Comparison of ENCODE assay signal across 19 cellular contexts in the genomic region with DNA sequence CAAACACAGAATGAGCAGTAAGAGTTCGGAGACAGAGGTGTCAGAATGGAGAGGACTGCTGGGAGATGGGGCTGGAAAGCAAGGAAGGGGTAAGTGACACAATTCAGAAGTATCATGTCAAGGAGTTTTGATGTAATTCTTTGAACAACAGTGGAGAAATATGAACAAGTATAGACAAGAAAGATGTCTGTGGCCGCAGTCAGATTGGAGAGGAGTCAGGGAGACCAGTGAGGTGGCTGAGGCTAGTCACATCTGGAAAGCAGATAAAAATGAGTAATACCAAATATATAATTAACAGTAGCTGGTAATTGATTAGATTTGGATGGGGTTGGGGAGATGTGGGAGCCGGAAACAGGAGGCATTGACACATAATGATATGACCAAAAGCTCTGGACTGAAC.
DNase-seq lines count a peak whose midpoint lies in the region; TF ChIP-seq lines count a peak whose summit lies in the region.
"Had no signal": no experiment of that assay in that cellular context is flagged by ENCODE, and none has a peak within 500 bp of the region (broad histone marks: within the 10 kb centered on the region; RNA-seq: fewer than 3 reads in every experiment).

No MANE protein-coding gene starts in this region.

- no peak overlapping the region for H4K8ac ChIP-seq in neuronal stem cell (ENCODE audit: low read depth, low read length)

- H3K79me1 ChIP-seq in neuronal stem cell (ENCODE audit: low read depth, low read length) = peaks cover 1% of the 10 kb centered on the region

- no peak overlapping the region for H3K23ac ChIP-seq in neuronal stem cell (ENCODE audit: low read depth, low read length, poor library complexity)

- H3K36me3 Mint-ChIP-seq in MCF 10A (ENCODE audit: insufficient read depth, unreplicated experiment) = no peaks in the 10 kb centered on the region
- H3K36me3 Mint-ChIP-seq: IgD-negative memory B cell had no signal

- WGBS in neuronal stem cell (ENCODE audit: extremely low coverage in 2 of 2, insufficient read length in 2 of 2, insufficient replicate concordance in 1 of 2), 2 donors = no CpG with 5 or more reads among the region's 3 CpGs

- H3K36me3 ChIP-seq in breast epithelium (no peaks in the 10 kb centered on the region), neuronal stem cell (replicated peaks in 1 of 2; ENCODE audit: control insufficient read depth in 2 of 2, insufficient read depth in 2 of 2, low read length in 2 of 2) (no peaks in the 10 kb centered on the region)

- no peaks in the 10 kb centered on the region for H3K27me3 Mint-ChIP-seq in MCF 10A (ENCODE audit: insufficient read depth, unreplicated experiment)
- H3K27me3 Mint-ChIP-seq: CD4-positive, alpha-beta T cell; IgD-negative memory B cell had no signal

- no peaks in the 10 kb centered on the region for H3K9me3 Mint-ChIP-seq in MCF 10A (ENCODE audit: unreplicated experiment)
- H3K9me3 Mint-ChIP-seq: CD4-positive, alpha-beta T cell; IgD-negative memory B cell had no signal

- H3K27ac ChIP-seq in breast epithelium = no peak overlapping the region
- H3K27ac ChIP-seq in epithelial cell of prostate = peak overlapping the region; percentile 40
- H3K27ac ChIP-seq in neuronal stem cell (replicated peaks; ENCODE audit: low read length) = no peak overlapping the region
- H3K27ac ChIP-seq: 22Rv1, A549, C4-2B had no signal

- peak overlapping the region; percentile 19 for H2BK5ac ChIP-seq in neuronal stem cell (ENCODE audit: low read length)

- peak; percentile 14 for DNase-seq in MCF 10A (ENCODE audit: unreplicated experiment)
- DNase-seq in breast epithelium (ENCODE audit: low spot score in 2 of 2) = no peak
- DNase-seq in epithelial cell of prostate (ENCODE audit: low read depth, low spot score) = peak; percentile 34
- DNase-seq in neuronal stem cell (ENCODE audit: low spot score) = no peak
- no peak for DNase-seq in erythroblast (lab: John Stamatoyannopoulos, UW)
- DNase-seq in hepatic stellate cell (ENCODE audit: low spot score) = no peak
- DNase-seq in dermis blood vessel endothelial cell = no peak
- DNase-seq: AML-193; Caco-2; CD4-positive, alpha-beta T cell; DMS153; DMS79 treated with DMSO at 0.1 percent for 48 hours; GF-D8; GOT3; H7 had no signal

- H2AK5ac ChIP-seq in neuronal stem cell (ENCODE audit: low read depth, low read length) = no peak overlapping the region

- BruUV-seq in MCF 10A (replicated peaks; lab: Mats Ljungman, UMichigan) = no TSS peak

- H3K4ac ChIP-seq in neuronal stem cell (ENCODE audit: low read length) = no peak overlapping the region

- TF ChIP-seq CTCF in MCF 10A (IDR thresholded peaks at IDR 0.05; ENCODE audit: unreplicated experiment) (no peak), breast epithelium (IDR thresholded peaks at IDR 0.05) (no peak)

- no peak overlapping the region for H3K4me2 ChIP-seq in neuronal stem cell (ENCODE audit: insufficient read depth, low read length, poor library complexity, severe bottlenecking)
- H3K4me2 ChIP-seq: A549 had no signal

- no peak overlapping the region for H2BK15ac ChIP-seq in neuronal stem cell (ENCODE audit: low read length)

- no peak overlapping the region for H3K14ac ChIP-seq in neuronal stem cell (ENCODE audit: low read length)

- H3K27ac Mint-ChIP-seq in MCF 10A (ENCODE audit: low read depth, unreplicated experiment) = no peak overlapping the region
- H3K27ac Mint-ChIP-seq: CD4-positive, alpha-beta T cell; IgD-negative memory B cell had no signal

- TF ChIP-seq POLR2A in breast epithelium (IDR thresholded peaks at IDR 0.05) (no peak), erythroblast (IDR thresholded peaks at IDR 0.05; ENCODE audit: low read length) (no peak)

- H3K4me1 ChIP-seq in breast epithelium (no peaks in the 10 kb centered on the region), neuronal stem cell (ENCODE audit: control insufficient read depth in 2 of 2, insufficient read depth in 1 of 2, low read depth in 1 of 2, low read length in 2 of 2) (no peaks in the 10 kb centered on the region)
- H3K4me1 ChIP-seq: A549, Caco-2 had no signal

- no peak overlapping the region for H2BK12ac ChIP-seq in neuronal stem cell (ENCODE audit: low read length)

- H3K9ac ChIP-seq in neuronal stem cell (ENCODE audit: low read depth, low read length, poor library complexity) = no peak overlapping the region

- no peak overlapping the region for H2AFZ ChIP-seq in neuronal stem cell (ENCODE audit: low read length)

- CTCF ChIA-PET in MCF 10A (lab: Yijun Ruan, JAX) = no interaction called here

- no peak overlapping the region for H3K18ac ChIP-seq in neuronal stem cell (ENCODE audit: low read length)

- H3K4me3 ChIP-seq in breast epithelium (no peak overlapping the region), neuronal stem cell (ENCODE audit: low read length in 2 of 2) (no peak overlapping the region)
- H3K4me3 ChIP-seq: A549 had no signal

- POLR2A ChIA-PET in MCF 10A (lab: Yijun Ruan, JAX) = no interaction called here

- peaks cover 16% of the 10 kb centered on the region for H3K4me1 Mint-ChIP-seq in MCF 10A (ENCODE audit: insufficient read depth, unreplicated experiment)
- H3K4me1 Mint-ChIP-seq: IgD-negative memory B cell had no signal

- no peaks in the 10 kb centered on the region for H3K27me3 ChIP-seq in breast epithelium
- H3K27me3 ChIP-seq in neuronal stem cell (ENCODE audit: control insufficient read depth in 3 of 3, insufficient read depth in 3 of 3, low read depth in 1 of 3, low read length in 3 of 3) = no peaks in the 10 kb centered on the region

- no peak overlapping the region for H4K91ac ChIP-seq in neuronal stem cell (ENCODE audit: low read depth, low read length, poor library complexity)

- no peak overlapping the region for H3K4me3 Mint-ChIP-seq in MCF 10A (ENCODE audit: unreplicated experiment)
- H3K4me3 Mint-ChIP-seq: CD4-positive, alpha-beta T cell; IgD-negative memory B cell had no signal

- intact Hi-C loops in MCF 10A (cut with micrococcal nuclease) (no loop called here), breast epithelium (cut with DNase I; ENCODE audit: low total_unique reads) (no loop called here)

- H2BK120ac ChIP-seq in neuronal stem cell (ENCODE audit: low read depth, low read length) = no peak overlapping the region

- no peaks in the 10 kb centered on the region for H3K9me3 ChIP-seq in breast epithelium
- H3K9me3 ChIP-seq in neuronal stem cell (replicated peaks in 1 of 2; ENCODE audit: control insufficient read depth in 2 of 2, insufficient read depth in 1 of 2, low read depth in 1 of 2, low read length in 2 of 2) = no peaks in the 10 kb centered on the region
- H3K9me3 ChIP-seq: A549, Caco-2 had no signal

Comparison
In these comparisons a context has a peak if more than half of its experiments do, and no peak if none do; other contexts are left out.
1. DNase-seq: peak in MCF 10A (single experiment) and epithelial cell of prostate (single experiment); none in breast epithelium (0 of 2), neuronal stem cell (single experiment), erythroblast (0 of 2), hepatic stellate cell (single experiment) and dermis blood vessel endothelial cell (single experiment).